In the genomic region with DNA sequence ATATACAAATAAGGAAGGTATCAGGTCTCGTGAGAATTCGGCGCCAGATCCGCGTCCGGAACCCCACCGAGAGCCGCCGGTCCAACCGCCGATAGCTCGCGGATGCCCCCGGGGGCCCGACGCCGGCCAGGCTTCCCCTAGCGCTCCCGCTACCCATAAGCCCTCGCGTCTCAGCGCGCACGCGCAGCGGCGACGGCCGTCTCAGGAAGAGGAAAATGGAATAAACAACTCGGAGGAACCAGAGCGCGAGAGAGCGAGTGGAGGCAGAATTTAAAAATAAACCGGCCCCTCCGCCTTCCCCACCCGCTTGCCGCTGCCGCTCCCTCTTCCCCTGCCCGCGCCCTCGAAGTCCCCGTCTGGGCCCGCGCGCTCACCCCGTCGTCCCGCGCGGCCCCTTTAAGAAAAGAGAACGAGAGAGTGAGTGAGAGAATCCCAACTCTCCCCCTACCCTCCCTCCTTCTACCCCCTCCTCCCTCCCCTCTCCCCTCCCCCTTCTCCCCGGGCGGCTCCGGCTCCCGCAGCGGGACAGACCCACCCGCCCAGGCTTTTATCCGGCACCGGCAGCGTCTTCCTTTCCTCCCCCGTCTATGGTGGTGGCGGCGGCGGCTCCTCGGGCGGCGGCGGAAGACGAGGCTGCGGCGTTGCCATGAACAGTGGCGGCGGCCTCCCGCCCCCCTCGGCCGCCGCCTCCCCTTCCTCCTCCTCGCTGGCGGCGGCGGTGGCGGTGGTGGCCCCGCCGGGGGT, we compare ENCODE assay signal across 1 cellular context.
TF ChIP-seq lines count a peak whose summit lies in the region.

A gene with protein sequence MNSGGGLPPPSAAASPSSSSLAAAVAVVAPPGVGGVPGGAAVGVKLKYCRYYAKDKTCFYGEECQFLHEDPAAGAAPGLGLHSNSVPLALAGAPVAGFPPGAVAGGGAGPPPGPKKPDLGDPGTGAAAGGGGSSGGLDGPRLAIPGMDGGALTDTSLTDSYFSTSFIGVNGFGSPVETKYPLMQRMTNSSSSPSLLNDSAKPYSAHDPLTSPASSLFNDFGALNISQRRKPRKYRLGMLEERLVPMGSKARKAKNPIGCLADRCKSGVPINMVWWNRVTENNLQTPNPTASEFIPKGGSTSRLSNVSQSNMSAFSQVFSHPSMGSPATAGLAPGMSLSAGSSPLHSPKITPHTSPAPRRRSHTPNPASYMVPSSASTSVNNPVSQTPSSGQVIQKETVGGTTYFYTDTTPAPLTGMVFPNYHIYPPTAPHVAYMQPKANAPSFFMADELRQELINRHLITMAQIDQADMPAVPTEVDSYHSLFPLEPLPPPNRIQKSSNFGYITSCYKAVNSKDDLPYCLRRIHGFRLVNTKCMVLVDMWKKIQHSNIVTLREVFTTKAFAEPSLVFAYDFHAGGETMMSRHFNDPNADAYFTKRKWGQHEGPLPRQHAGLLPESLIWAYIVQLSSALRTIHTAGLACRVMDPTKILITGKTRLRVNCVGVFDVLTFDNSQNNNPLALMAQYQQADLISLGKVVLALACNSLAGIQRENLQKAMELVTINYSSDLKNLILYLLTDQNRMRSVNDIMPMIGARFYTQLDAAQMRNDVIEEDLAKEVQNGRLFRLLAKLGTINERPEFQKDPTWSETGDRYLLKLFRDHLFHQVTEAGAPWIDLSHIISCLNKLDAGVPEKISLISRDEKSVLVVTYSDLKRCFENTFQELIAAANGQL (plus strand): TSS at position 534 of the 744 bp plus-strand sequence. CDS start 113 bp downstream, at position 647.

TF ChIP-seq in HepG2, 621 proteins besides CTCF, POLR2A, EP300 and RAD21 (continued from another document and continues in another):
- TF ChIP-seq PREB (CRISPR knock-in tag; IDR thresholded peaks at IDR 0.05): no peak
- TF ChIP-seq ZNF768 (CRISPR knock-in tag; IDR thresholded peaks at IDR 0.05): no peak
- TF ChIP-seq ZNF761 (CRISPR knock-in tag; conservative IDR thresholded peaks at IDR 0.05): no peak
- TF ChIP-seq TP53 (CRISPR knock-in tag; conservative IDR thresholded peaks at IDR 0.05): no peak
- TF ChIP-seq SMYD3 (CRISPR knock-in tag; IDR thresholded peaks at IDR 0.05): no peak
- TF ChIP-seq KLF15 (CRISPR knock-in tag; IDR thresholded peaks at IDR 0.05; ENCODE audit: borderline replicate concordance): 0 out of 2 replicates have a peak, but pooled peaks have one; percentile 28
- no peak for TF ChIP-seq AGO2 (optimal IDR thresholded peaks at IDR 0.05; ENCODE audit: low read depth, low read length)
- TF ChIP-seq ZNF225 (CRISPR knock-in tag; IDR thresholded peaks at IDR 0.05): no peak
- TF ChIP-seq SMAD1 (CRISPR knock-in tag; IDR thresholded peaks at IDR 0.05; ENCODE audit: borderline replicate concordance, low read depth): 0 out of 2 replicates have a peak, but pooled peaks have one; percentile 40
- no peak for TF ChIP-seq ZNF570 (CRISPR knock-in tag; IDR thresholded peaks at IDR 0.05; ENCODE audit: borderline replicate concordance)
- TF ChIP-seq TEAD3 (CRISPR knock-in tag; optimal IDR thresholded peaks at IDR 0.05; ENCODE audit: borderline replicate concordance): peak; percentile 7
- no peak for TF ChIP-seq SMARCE1 (IDR thresholded peaks at IDR 0.05; ENCODE audit: borderline replicate concordance)
- TF ChIP-seq ZNF7 (CRISPR knock-in tag; IDR thresholded peaks at IDR 0.05): no peak
- no peak; the same call in 1 of the 2 replicates for TF ChIP-seq HDAC2 (CRISPR knock-in tag; IDR thresholded peaks at IDR 0.05)
- no peak for TF ChIP-seq PAXIP1 (CRISPR knock-in tag; conservative IDR thresholded peaks at IDR 0.05)
- no peak for TF ChIP-seq JUN (CRISPR knock-in tag; IDR thresholded peaks at IDR 0.05)
- TF ChIP-seq, protein P1, sequence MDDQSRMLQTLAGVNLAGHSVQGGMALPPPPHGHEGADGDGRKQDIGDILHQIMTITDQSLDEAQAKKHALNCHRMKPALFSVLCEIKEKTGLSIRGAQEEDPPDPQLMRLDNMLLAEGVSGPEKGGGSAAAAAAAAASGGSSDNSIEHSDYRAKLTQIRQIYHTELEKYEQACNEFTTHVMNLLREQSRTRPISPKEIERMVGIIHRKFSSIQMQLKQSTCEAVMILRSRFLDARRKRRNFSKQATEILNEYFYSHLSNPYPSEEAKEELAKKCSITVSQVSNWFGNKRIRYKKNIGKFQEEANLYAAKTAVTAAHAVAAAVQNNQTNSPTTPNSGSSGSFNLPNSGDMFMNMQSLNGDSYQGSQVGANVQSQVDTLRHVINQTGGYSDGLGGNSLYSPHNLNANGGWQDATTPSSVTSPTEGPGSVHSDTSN (CRISPR knock-in tag; IDR thresholded peaks at IDR 0.05; ENCODE audit: borderline replicate concordance): no peak
- no peak for TF ChIP-seq FOXP1 (IDR thresholded peaks at IDR 0.05)
- no peak for TF ChIP-seq FOXP1 (CRISPR knock-in tag; IDR thresholded peaks at IDR 0.05)
- TF ChIP-seq ZNF333 (CRISPR knock-in tag; IDR thresholded peaks at IDR 0.05; ENCODE audit: borderline replicate concordance): no peak
- TF ChIP-seq, protein P2, sequence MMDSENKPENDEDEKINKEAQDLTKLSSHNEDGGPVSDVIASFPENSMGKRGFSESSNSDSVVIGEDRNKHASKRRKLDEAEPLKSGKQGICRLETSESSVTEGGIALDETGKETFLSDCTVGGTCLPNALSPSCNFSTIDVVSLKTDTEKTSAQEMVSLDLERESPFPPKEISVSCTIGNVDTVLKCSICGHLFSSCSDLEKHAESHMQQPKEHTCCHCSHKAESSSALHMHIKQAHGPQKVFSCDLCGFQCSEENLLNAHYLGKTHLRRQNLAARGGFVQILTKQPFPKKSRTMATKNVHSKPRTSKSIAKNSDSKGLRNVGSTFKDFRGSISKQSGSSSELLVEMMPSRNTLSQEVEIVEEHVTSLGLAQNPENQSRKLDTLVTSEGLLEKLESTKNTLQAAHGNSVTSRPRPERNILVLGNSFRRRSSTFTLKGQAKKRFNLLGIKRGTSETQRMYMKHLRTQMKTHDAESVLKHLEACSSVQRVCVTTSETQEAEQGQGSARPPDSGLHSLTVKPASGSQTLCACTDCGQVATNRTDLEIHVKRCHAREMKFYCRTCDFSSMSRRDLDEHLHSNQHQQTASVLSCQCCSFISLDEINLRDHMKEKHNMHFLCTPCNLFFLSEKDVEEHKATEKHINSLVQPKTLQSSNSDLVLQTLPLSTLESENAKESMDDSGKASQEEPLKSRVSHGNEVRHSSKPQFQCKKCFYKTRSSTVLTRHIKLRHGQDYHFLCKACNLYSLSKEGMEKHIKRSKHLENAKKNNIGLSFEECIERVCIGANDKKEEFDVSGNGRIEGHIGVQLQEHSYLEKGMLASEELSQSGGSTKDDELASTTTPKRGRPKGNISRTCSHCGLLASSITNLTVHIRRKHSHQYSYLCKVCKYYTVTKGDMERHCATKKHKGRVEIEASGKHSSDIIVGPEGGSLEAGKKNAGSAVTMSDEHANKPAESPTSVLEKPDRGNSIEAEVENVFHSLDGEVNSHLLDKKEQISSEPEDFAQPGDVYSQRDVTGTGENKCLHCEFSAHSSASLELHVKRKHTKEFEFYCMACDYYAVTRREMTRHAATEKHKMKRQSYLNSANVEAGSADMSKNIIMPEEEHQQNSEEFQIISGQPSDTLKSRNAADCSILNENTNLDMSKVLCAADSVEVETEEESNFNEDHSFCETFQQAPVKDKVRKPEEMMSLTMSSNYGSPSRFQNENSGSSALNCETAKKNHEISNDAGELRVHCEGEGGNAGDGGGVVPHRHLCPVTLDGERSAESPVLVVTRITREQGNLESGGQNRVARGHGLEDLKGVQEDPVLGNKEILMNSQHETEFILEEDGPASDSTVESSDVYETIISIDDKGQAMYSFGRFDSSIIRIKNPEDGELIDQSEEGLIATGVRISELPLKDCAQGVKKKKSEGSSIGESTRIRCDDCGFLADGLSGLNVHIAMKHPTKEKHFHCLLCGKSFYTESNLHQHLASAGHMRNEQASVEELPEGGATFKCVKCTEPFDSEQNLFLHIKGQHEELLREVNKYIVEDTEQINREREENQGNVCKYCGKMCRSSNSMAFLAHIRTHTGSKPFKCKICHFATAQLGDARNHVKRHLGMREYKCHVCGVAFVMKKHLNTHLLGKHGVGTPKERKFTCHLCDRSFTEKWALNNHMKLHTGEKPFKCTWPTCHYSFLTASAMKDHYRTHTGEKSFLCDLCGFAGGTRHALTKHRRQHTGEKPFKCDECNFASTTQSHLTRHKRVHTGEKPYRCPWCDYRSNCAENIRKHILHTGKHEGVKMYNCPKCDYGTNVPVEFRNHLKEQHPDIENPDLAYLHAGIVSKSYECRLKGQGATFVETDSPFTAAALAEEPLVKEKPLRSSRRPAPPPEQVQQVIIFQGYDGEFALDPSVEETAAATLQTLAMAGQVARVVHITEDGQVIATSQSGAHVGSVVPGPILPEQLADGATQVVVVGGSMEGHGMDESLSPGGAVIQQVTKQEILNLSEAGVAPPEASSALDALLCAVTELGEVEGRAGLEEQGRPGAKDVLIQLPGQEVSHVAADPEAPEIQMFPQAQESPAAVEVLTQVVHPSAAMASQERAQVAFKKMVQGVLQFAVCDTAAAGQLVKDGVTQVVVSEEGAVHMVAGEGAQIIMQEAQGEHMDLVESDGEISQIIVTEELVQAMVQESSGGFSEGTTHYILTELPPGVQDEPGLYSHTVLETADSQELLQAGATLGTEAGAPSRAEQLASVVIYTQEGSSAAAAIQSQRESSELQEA (CRISPR knock-in tag; IDR thresholded peaks at IDR 0.05; ENCODE audit: not compliant biosample characterization): no peak
- no peak for TF ChIP-seq SNAI1 (CRISPR knock-in tag; IDR thresholded peaks at IDR 0.05; ENCODE audit: borderline replicate concordance)
- no peak for TF ChIP-seq U2AF1 (optimal IDR thresholded peaks at IDR 0.05; ENCODE audit: low read depth, low read length)
- TF ChIP-seq, protein P3, sequence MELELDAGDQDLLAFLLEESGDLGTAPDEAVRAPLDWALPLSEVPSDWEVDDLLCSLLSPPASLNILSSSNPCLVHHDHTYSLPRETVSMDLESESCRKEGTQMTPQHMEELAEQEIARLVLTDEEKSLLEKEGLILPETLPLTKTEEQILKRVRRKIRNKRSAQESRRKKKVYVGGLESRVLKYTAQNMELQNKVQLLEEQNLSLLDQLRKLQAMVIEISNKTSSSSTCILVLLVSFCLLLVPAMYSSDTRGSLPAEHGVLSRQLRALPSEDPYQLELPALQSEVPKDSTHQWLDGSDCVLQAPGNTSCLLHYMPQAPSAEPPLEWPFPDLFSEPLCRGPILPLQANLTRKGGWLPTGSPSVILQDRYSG (CRISPR knock-in tag; IDR thresholded peaks at IDR 0.05): no peak
- no peak for TF ChIP-seq ZNF598 (CRISPR knock-in tag; IDR thresholded peaks at IDR 0.05; ENCODE audit: borderline replicate concordance)
- no peak for TF ChIP-seq EHMT2 (IDR thresholded peaks at IDR 0.05; ENCODE audit: borderline replicate concordance, low read depth, low read length)
- no peak for TF ChIP-seq GABPA (IDR thresholded peaks at IDR 0.05; ENCODE audit: low read depth, low read length)
- TF ChIP-seq GABPA (CRISPR knock-in tag; IDR thresholded peaks at IDR 0.05; ENCODE audit: low read depth): peak; percentile 38; the same call in 1 of the 2 replicates
- TF ChIP-seq CHD2 (IDR thresholded peaks at IDR 0.05; ENCODE audit: low read depth, low read length): peak; percentile 75
- 0 out of 2 replicates have a peak, but pooled peaks have one; percentile 50 for TF ChIP-seq MEIS2 (CRISPR knock-in tag; IDR thresholded peaks at IDR 0.05)
- TF ChIP-seq ZNF317 (CRISPR knock-in tag; IDR thresholded peaks at IDR 0.05): 0 out of 2 replicates have a peak, but pooled peaks have one; percentile 43
- no peak for TF ChIP-seq NPAS2 (CRISPR knock-in tag; IDR thresholded peaks at IDR 0.05; ENCODE audit: borderline replicate concordance)
- no peak for TF ChIP-seq ZNF773 (CRISPR knock-in tag; IDR thresholded peaks at IDR 0.05; ENCODE audit: borderline replicate concordance)
- TF ChIP-seq POLR2G (IDR thresholded peaks at IDR 0.05; ENCODE audit: low read depth, low read length): peak; percentile 92
- TF ChIP-seq MXD1 (CRISPR knock-in tag; IDR thresholded peaks at IDR 0.05): peak; percentile 49; the same call in 1 of the 2 replicates
- no peak for TF ChIP-seq FOXK2 (IDR thresholded peaks at IDR 0.05)
